ENCODE assay signal across 12 cellular contexts in the genomic region with DNA sequence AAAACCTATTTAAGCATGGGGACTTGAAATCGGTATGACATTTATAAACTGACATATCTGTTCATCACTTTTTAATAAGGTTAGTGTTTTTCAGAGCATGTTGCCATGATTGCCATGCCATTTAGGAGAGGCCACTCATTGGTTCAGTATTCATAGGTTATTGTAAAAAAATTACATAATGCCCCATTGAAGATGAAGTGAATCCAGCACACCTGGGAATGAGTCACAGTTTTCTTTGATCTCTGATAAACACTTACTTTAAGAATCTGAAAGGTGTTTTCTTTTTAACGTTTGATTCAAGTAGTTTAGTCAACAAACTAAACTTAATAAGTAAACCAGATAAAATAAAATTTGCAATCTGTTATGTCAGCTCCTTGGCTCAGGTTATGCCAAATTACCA.
A peak's percentile ranks its signal among the peaks of the same experiment; 100 is the strongest.
DNase-seq lines count a peak whose midpoint lies in the region; ATAC-seq and TF ChIP-seq lines count a peak whose summit lies in the region.
"Had no signal": no experiment of that assay in that cellular context is flagged by ENCODE, and none has a peak within 500 bp of the region (broad histone marks: within the 10 kb centered on the region; RNA-seq: fewer than 3 reads in every experiment).

No MANE protein-coding gene starts in this region.

- no peak for TF ChIP-seq CTCF in lower lobe of right lung (IDR thresholded peaks at IDR 0.05)

- no peaks in the 10 kb centered on the region for H3K4me1 ChIP-seq in lower lobe of right lung

- no peak overlapping the region for H3K4me3 ChIP-seq in lower lobe of right lung

- intact Hi-C loops in lower lobe of right lung (cut with DNase I): no loop called here

- no peaks in the 10 kb centered on the region for H3K36me3 ChIP-seq in lower lobe of right lung

- no peaks in the 10 kb centered on the region for H3K27me3 ChIP-seq in lower lobe of right lung (ENCODE audit: low read depth)

- no peaks in the 10 kb centered on the region for H3K9me3 ChIP-seq in lower lobe of right lung
- H3K9me3 ChIP-seq: SK-N-SH had no signal

- DNase-seq in DMS53 treated with DMSO at 0.1 percent for 48 hours (lab: John Stamatoyannopoulos, UW; ENCODE audit: unreplicated experiment) (peak; percentile 93), HT-29 (ENCODE audit: low spot score) (peak; percentile 73), SW480 (ENCODE audit: low spot score) (peak; percentile 91), lower lobe of right lung (no peak), caudate nucleus (lab: John Stamatoyannopoulos, UW) (no peak), GDM1 (lab: John Stamatoyannopoulos, UW) (no peak), MV-4-11 (lab: John Stamatoyannopoulos, UW) (no peak)
- DNase-seq: CD4-positive, alpha-beta T cell; HCEC 1CT; NCI-H1694; Right ventricle myocardium superior; SK-N-SH had no signal

- H3K27ac ChIP-seq in lower lobe of right lung (no peak overlapping the region), caudate nucleus (ENCODE audit: low read depth, low read length) (no peak overlapping the region)

- ATAC-seq in lower lobe of right lung: peak; percentile 59 to 88

Comparison
In these comparisons a context has a peak if more than half of its experiments do, and no peak if none do; other contexts are left out.
1. DNase-seq: peak in DMS53 treated with DMSO at 0.1 percent for 48 hours (single experiment), HT-29 (single experiment) and SW480 (single experiment); none in lower lobe of right lung (single experiment), caudate nucleus (0 of 61), GDM1 (single experiment) and MV-4-11 (single experiment).